Comparison of ENCODE assay signal across 8 cellular contexts in the genomic region with DNA sequence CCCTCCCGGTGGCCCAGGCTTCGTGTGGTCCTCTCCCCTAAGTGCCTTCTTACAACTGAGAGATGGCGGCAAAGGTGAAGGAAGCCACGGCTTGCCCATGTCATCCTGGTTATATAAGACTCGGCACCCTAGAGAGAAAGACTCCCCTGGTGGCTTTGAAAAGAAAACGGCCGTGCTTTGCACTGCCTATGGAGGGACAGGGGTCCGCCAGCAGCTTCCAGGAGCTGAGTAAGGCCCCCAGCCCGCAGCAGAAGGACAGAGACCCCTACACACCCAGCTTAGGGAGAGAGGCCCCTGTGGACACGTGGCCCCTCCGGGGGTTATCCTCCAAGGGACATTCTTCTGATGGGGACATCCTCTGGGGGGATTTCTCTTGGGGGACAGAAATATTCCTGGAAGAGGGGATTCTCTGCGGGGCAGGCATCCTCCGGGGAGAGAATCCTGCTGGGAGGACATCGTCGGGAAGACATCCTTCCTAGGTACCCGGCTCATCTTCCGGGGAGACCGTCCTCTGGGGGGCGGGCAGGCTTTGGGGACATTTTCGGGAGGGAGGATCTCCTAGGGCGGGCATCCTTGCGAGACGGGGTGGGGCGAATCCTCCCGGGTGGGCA. TPM values are rescaled to one million over a fixed set of nuclear protein-coding genes. Genes with fewer than 3 reads are reported as not detected.
DNase-seq lines count a peak whose midpoint lies in the region; ATAC-seq and TF ChIP-seq lines count a peak whose summit lies in the region.

No MANE protein-coding gene starts in this region.

- peak in 1 of 6 experiments; percentile 8 for TF ChIP-seq CTCF in Peyer's patch (IDR thresholded peaks at IDR 0.05)
- TF ChIP-seq CTCF in esophagus muscularis mucosa (IDR thresholded peaks at IDR 0.05) = no peak
- no peak for TF ChIP-seq CTCF in gastrocnemius medialis (IDR thresholded peaks at IDR 0.05 in 4 of 5, conservative IDR thresholded peaks at IDR 0.05 in 1 of 5)

- in situ Hi-C loops in gastrocnemius medialis (cut with MboI; ENCODE audit: low sequenced_read_pairs in 4 of 4) = loop anchor here in 2 of 4 donors (10.0 kb wide), 2 partner anchors 129 to 299 kb away; no protein-coding TSS in a partner anchor

- ATAC-seq in gastrocnemius medialis = no peak
- no peak for ATAC-seq in GM19395 (IDR thresholded peaks at IDR 0.05; ENCODE audit: unreplicated experiment)

- peak; percentile 47 for DNase-seq in SIG-M5 treated with dmso at 0.1 percent for 504 hours (lab: John Stamatoyannopoulos, UW; ENCODE audit: unreplicated experiment)
- no peak for DNase-seq in SIG-M5 (lab: John Stamatoyannopoulos, UW)
- peak in 2 of 3 donors; percentile 46 to 73 for DNase-seq in Peyer's patch
- no peak for DNase-seq in esophagus muscularis mucosa (ENCODE audit: extremely low spot score)
- DNase-seq in gastrocnemius medialis = no peak
- DNase-seq in T-helper 9 cell = no peak
- no peak for DNase-seq in germinal center (ENCODE audit: low spot score)

- H3K4me1 ChIP-seq in Peyer's patch = peaks cover 3 to 32% (median 20%) of the 10 kb centered on the region in 4 donors
- H3K4me1 ChIP-seq in esophagus muscularis mucosa = peaks cover 36 to 49% (median 38%) of the 10 kb centered on the region in 4 donors
- H3K4me1 ChIP-seq in gastrocnemius medialis = peaks cover 28 to 56% of the 10 kb centered on the region in 2 donors

- TF ChIP-seq POLR2A in Peyer's patch (IDR thresholded peaks at IDR 0.05) = no peak
- no peak for TF ChIP-seq POLR2A in esophagus muscularis mucosa (IDR thresholded peaks at IDR 0.05; ENCODE audit: low read depth)
- no peak for TF ChIP-seq POLR2A in gastrocnemius medialis (IDR thresholded peaks at IDR 0.05)

- H3K27ac ChIP-seq in Peyer's patch = peak overlapping the region; percentile 83 to 98 (median 90)
- peak overlapping the region; percentile 88 to 93 (median 92) for H3K27ac ChIP-seq in esophagus muscularis mucosa (replicated peaks in 1 of 4)
- peak overlapping the region; percentile 67 to 82 (median 72) for H3K27ac ChIP-seq in gastrocnemius medialis

- peaks cover 0 to 35% (median 0%) of the 10 kb centered on the region in 3 donors for H3K36me3 ChIP-seq in Peyer's patch
- H3K36me3 ChIP-seq in esophagus muscularis mucosa = peaks cover 34 to 50% (median 43%) of the 10 kb centered on the region in 4 donors
- peaks cover 0 to 28% of the 10 kb centered on the region in 2 donors for H3K36me3 ChIP-seq in gastrocnemius medialis

- H3K9me3 ChIP-seq in Peyer's patch (no peaks in the 10 kb centered on the region), esophagus muscularis mucosa (no peaks in the 10 kb centered on the region), gastrocnemius medialis (no peaks in the 10 kb centered on the region)

- no peak for TF ChIP-seq EP300 in esophagus muscularis mucosa (IDR thresholded peaks at IDR 0.05)

- intact Hi-C loops in esophagus muscularis mucosa (cut with DNase I) (no loop called here), gastrocnemius medialis (cut with DNase I; ENCODE audit: low total_unique reads) (loop anchor here (1.0 to 10.0 kb wide), 2 partner anchors 10 to 499 kb away; a partner anchor contains a TSS)

- H3K27me3 ChIP-seq in Peyer's patch = no peaks in the 10 kb centered on the region
- H3K27me3 ChIP-seq in esophagus muscularis mucosa = no peaks in the 10 kb centered on the region
- H3K27me3 ChIP-seq in gastrocnemius medialis = no peaks in the 10 kb centered on the region

- peak overlapping the region; percentile 87 to 100 (median 96) for H3K4me3 ChIP-seq in Peyer's patch
- H3K4me3 ChIP-seq in esophagus muscularis mucosa = peak overlapping the region; percentile 86 to 100 (median 96)
- peak overlapping the region; percentile 63 to 94 (median 76) for H3K4me3 ChIP-seq in gastrocnemius medialis

- 30% methylated on average over 7 of the region's 25 CpGs for WGBS in esophagus muscularis mucosa

RNA-seq across cellular contexts. Expression of a gene that starts 0.5 kb away (rescaled TPM):
- 10 to 100 TPM; 73.3 to 88.3 (median 76.3) TPM for total RNA-seq in Peyer's patch
- 10 to 100 TPM; 46.1 to 84.5 (median 62.7) TPM for total RNA-seq in esophagus muscularis mucosa
- 10 to 100 TPM; 21.9 to 52.1 (median 40.5) TPM for total RNA-seq in gastrocnemius medialis

RNA-seq across cellular contexts. Expression of a gene that starts 7.9 kb away (rescaled TPM):
- total RNA-seq in Peyer's patch (10 to 100 TPM; 11.6 to 15.4 (median 13.3) TPM), esophagus muscularis mucosa (10 to 100 TPM in 2 of 4 donors, 1 to 10 TPM in 2; 7.6 to 16.7 (median 10.3) TPM), gastrocnemius medialis (1 to 10 TPM; 7.8 to 9.8 (median 8.2) TPM)

RNA-seq across cellular contexts. Expression of a gene that starts 12.7 kb away (rescaled TPM):
- total RNA-seq in Peyer's patch (10 to 100 TPM in 1 of 4 donors, 1 to 10 TPM in 3; 3.3 to 19.8 (median 4.1) TPM), esophagus muscularis mucosa (10 to 100 TPM; 13.4 to 22.9 (median 18.4) TPM), gastrocnemius medialis (1 to 10 TPM in 2 of 4 donors, under 1 TPM in 2; 0.41 to 4.1 (median 1.6) TPM)

RNA-seq across cellular contexts. Expression of a gene that starts 57.5 kb away (rescaled TPM):
- 1 to 10 TPM; 2.6 to 6.6 (median 5.0) TPM for total RNA-seq in Peyer's patch
- 10 to 100 TPM; 12.3 to 29.7 (median 18.8) TPM for total RNA-seq in esophagus muscularis mucosa
- total RNA-seq in gastrocnemius medialis = 1 to 10 TPM; 5.3 to 7.3 (median 6.3) TPM

Comparison
In these comparisons a context has a peak if more than half of its experiments do, and no peak if none do; other contexts are left out.
1. DNase-seq: peak in SIG-M5 treated with dmso at 0.1 percent for 504 hours (single experiment) and Peyer's patch (2 of 3); none in SIG-M5 (single experiment), esophagus muscularis mucosa (single experiment), gastrocnemius medialis (0 of 2), T-helper 9 cell (single experiment) and germinal center (single experiment).
2. Peak in every context shown above with its lines, with median percentiles within 50 percentile points of each other: H3K27ac ChIP-seq and H3K4me3 ChIP-seq.